In the genomic region with DNA sequence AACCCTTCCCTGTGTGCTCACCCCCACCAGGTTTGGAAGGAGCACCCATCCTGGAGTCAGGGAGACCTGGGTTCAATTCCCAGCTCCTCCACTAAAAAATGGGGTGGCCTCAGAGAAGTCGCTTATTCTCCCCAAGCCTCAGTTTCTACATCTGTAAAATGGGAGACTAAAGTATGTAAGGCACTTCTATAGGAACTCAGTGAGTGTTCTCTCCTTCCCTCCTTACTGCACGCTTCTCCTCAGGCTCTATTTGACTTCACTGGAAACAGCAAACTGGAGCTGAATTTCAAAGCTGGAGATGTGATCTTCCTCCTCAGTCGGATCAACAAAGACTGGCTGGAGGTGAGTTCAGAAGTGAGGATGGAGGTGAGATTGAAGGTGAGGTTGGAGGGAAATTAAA, we compare ENCODE assay signal across 1 cellular context.
TF ChIP-seq lines count a peak whose summit lies in the region.

No MANE protein-coding gene starts in this region.

TF ChIP-seq in H1, 55 proteins besides CTCF, POLR2A, EP300 and RAD21:
- TF ChIP-seq JUN (IDR thresholded peaks at IDR 0.05; ENCODE audit: low read depth, low read length) = no peak
- TF ChIP-seq, protein P1, sequence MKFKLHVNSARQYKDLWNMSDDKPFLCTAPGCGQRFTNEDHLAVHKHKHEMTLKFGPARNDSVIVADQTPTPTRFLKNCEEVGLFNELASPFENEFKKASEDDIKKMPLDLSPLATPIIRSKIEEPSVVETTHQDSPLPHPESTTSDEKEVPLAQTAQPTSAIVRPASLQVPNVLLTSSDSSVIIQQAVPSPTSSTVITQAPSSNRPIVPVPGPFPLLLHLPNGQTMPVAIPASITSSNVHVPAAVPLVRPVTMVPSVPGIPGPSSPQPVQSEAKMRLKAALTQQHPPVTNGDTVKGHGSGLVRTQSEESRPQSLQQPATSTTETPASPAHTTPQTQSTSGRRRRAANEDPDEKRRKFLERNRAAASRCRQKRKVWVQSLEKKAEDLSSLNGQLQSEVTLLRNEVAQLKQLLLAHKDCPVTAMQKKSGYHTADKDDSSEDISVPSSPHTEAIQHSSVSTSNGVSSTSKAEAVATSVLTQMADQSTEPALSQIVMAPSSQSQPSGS (IDR thresholded peaks at IDR 0.05; ENCODE audit: low read length) = no peak
- no peak for TF ChIP-seq CREB1 (IDR thresholded peaks at IDR 0.05)
- TF ChIP-seq KDM5A (IDR thresholded peaks at IDR 0.05; ENCODE audit: low read length) = no peak
- no peak for TF ChIP-seq KDM1A (IDR thresholded peaks at IDR 0.05; ENCODE audit: borderline replicate concordance, low read length)
- TF ChIP-seq, protein P2, sequence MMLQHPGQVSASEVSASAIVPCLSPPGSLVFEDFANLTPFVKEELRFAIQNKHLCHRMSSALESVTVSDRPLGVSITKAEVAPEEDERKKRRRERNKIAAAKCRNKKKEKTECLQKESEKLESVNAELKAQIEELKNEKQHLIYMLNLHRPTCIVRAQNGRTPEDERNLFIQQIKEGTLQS (IDR thresholded peaks at IDR 0.05; ENCODE audit: insufficient read depth, low read depth, low read length) = no peak
- no peak for TF ChIP-seq GABPA (IDR thresholded peaks at IDR 0.05; ENCODE audit: borderline replicate concordance, insufficient read depth, low read length)
- TF ChIP-seq SIX5 (IDR thresholded peaks at IDR 0.05; ENCODE audit: low read depth, low read length) = no peak
- TF ChIP-seq TCF12 (IDR thresholded peaks at IDR 0.05; ENCODE audit: low read depth, low read length) = no peak
- TF ChIP-seq POU5F1 (IDR thresholded peaks at IDR 0.05; ENCODE audit: low read depth, low read length) = no peak
- no peak for TF ChIP-seq SRF (IDR thresholded peaks at IDR 0.05; ENCODE audit: low read depth, low read length)
- no peak for TF ChIP-seq TBP (IDR thresholded peaks at IDR 0.05; ENCODE audit: low read depth, low read length)
- TF ChIP-seq TEAD4 (IDR thresholded peaks at IDR 0.05; ENCODE audit: low read depth, low read length) = no peak
- TF ChIP-seq MAFK (IDR thresholded peaks at IDR 0.05; ENCODE audit: low read depth, low read length) = no peak
- no peak for TF ChIP-seq PHF8 (conservative IDR thresholded peaks at IDR 0.05; ENCODE audit: low read depth, low read length)
- no peak for TF ChIP-seq CHD1 (IDR thresholded peaks at IDR 0.05; ENCODE audit: low read depth, low read length)
- TF ChIP-seq CEBPB (IDR thresholded peaks at IDR 0.05; ENCODE audit: low read depth, low read length) = no peak
- no peak for TF ChIP-seq GTF2F1 (IDR thresholded peaks at IDR 0.05; ENCODE audit: borderline replicate concordance, low read depth, low read length)
- TF ChIP-seq SIRT6 (IDR thresholded peaks at IDR 0.05; ENCODE audit: low read length) = no peak
